In the genomic region with DNA sequence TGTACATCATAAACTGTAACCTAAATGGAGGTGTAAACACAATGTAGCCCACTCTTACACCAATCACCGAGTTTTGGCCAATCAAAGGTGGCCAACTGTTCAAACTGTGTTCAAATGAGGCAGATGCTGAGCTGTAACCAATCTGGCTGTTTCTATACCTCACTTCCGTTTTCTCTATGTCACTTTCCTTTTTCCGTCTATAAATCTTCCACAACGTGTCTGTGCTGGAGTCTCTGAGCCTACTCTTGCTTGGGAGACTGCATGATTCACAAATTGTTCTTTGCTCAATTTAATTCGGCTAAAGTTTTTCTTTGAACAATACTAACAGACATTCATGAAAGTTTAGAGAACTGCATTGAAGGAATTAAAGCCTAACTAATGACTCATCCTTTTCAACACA, we compare ENCODE assay signal across 21 cellular contexts.
DNase-seq lines count a peak whose midpoint lies in the region; ATAC-seq and TF ChIP-seq lines count a peak whose summit lies in the region.
"Had no signal": no experiment of that assay in that cellular context is flagged by ENCODE, and none has a peak within 500 bp of the region (broad histone marks: within the 10 kb centered on the region; RNA-seq: fewer than 3 reads in every experiment).

No MANE protein-coding gene starts in this region.

- H2AFZ ChIP-seq in Karpas-422 (ENCODE audit: low read length) = peak overlapping the region; percentile 54; the same call in 1 of the 2 replicates
- H2AFZ ChIP-seq in neuronal stem cell (ENCODE audit: low read length) = peak overlapping the region; percentile 14

- no peaks in the 10 kb centered on the region for H3K36me3 ChIP-seq in Karpas-422 (ENCODE audit: insufficient read depth, low read length)
- no peaks in the 10 kb centered on the region for H3K36me3 ChIP-seq in neuronal stem cell (replicated peaks in 1 of 2; ENCODE audit: control insufficient read depth in 2 of 2, insufficient read depth in 2 of 2, low read length in 2 of 2)
- H3K36me3 ChIP-seq: Peyer's patch had no signal

- H3K27ac ChIP-seq in Karpas-422 (ENCODE audit: low read length) = no peak overlapping the region
- H3K27ac ChIP-seq in neuronal stem cell (replicated peaks; ENCODE audit: low read length) = no peak overlapping the region
- no peak overlapping the region for H3K27ac ChIP-seq in dorsolateral prefrontal cortex
- H3K27ac ChIP-seq: Peyer's patch had no signal

- no peak overlapping the region for H4K91ac ChIP-seq in neuronal stem cell (ENCODE audit: low read depth, low read length, poor library complexity)

- H3K9me2 ChIP-seq in Karpas-422 (replicated peaks; ENCODE audit: insufficient read depth, low read length) = no peaks in the 10 kb centered on the region

- no peaks in the 10 kb centered on the region for H3K36me3 Mint-ChIP-seq in natural killer cell
- H3K36me3 Mint-ChIP-seq: CD4-positive, CD25-positive, alpha-beta regulatory T cell had no signal

- H3K9ac ChIP-seq in Karpas-422 (ENCODE audit: low read length) (no peak overlapping the region), neuronal stem cell (ENCODE audit: low read depth, low read length, poor library complexity) (no peak overlapping the region)

- no peak overlapping the region for H2BK12ac ChIP-seq in neuronal stem cell (ENCODE audit: low read length)

- H3K27ac Mint-ChIP-seq in natural killer cell = no peak overlapping the region
- H3K27ac Mint-ChIP-seq: CD4-positive, CD25-positive, alpha-beta regulatory T cell had no signal

- H2AK5ac ChIP-seq in neuronal stem cell (ENCODE audit: low read depth, low read length) = no peak overlapping the region

- H2BK15ac ChIP-seq in neuronal stem cell (ENCODE audit: low read length) = no peak overlapping the region

- no peak overlapping the region for H3K23ac ChIP-seq in neuronal stem cell (ENCODE audit: low read depth, low read length, poor library complexity)

- H2BK5ac ChIP-seq in neuronal stem cell (ENCODE audit: low read length) = no peak overlapping the region

- peaks cover 4 to 9% of the 10 kb centered on the region in 2 donors for H3K9me3 Mint-ChIP-seq in natural killer cell

- no peak overlapping the region for H3K4me3 Mint-ChIP-seq in natural killer cell
- H3K4me3 Mint-ChIP-seq: CD4-positive, CD25-positive, alpha-beta regulatory T cell had no signal

- no peak overlapping the region for H3K18ac ChIP-seq in neuronal stem cell (ENCODE audit: low read length)

- H3K4me2 ChIP-seq in Karpas-422 (ENCODE audit: low read depth, low read length, poor library complexity, severe bottlenecking) (no peak overlapping the region), neuronal stem cell (ENCODE audit: insufficient read depth, low read length, poor library complexity, severe bottlenecking) (no peak overlapping the region)

- H4K20me1 ChIP-seq in Karpas-422 (ENCODE audit: insufficient read depth, low read depth, low read length) = no peaks in the 10 kb centered on the region

- H3K14ac ChIP-seq in neuronal stem cell (ENCODE audit: low read length) = no peak overlapping the region

- no CpG with 5 or more reads among the region's 5 CpGs for WGBS in neuronal stem cell (ENCODE audit: extremely low coverage in 2 of 2, insufficient read length in 2 of 2, insufficient replicate concordance in 1 of 2), 2 donors

- H3K27me3 Mint-ChIP-seq in natural killer cell (ENCODE audit: low read depth in 2 of 2) = no peaks in the 10 kb centered on the region
- H3K27me3 Mint-ChIP-seq: CD4-positive, CD25-positive, alpha-beta regulatory T cell had no signal

- H4K8ac ChIP-seq in neuronal stem cell (ENCODE audit: low read depth, low read length) = no peak overlapping the region

- TF ChIP-seq CTCF in fibroblast of villous mesenchyme (IDR thresholded peaks at IDR 0.05; ENCODE audit: insufficient read depth, low read depth, low read length) (no peak), dorsolateral prefrontal cortex (IDR thresholded peaks at IDR 0.05 in 54 of 56, conservative IDR thresholded peaks at IDR 0.05 in 2 of 56; ENCODE audit: low read depth in 1 of 56, partially characterized antibody in 56 of 56) (no peak), natural killer cell (IDR thresholded peaks at IDR 0.05) (no peak)

- H3K4me1 ChIP-seq in Karpas-422 (ENCODE audit: low read length) = no peaks in the 10 kb centered on the region
- H3K4me1 ChIP-seq in neuronal stem cell (ENCODE audit: control insufficient read depth in 2 of 2, insufficient read depth in 1 of 2, low read depth in 1 of 2, low read length in 2 of 2) = peaks cover 0 to 10% of the 10 kb centered on the region in 2 donors
- H3K4me1 ChIP-seq: Caco-2, Peyer's patch had no signal

- ATAC-seq in natural killer cell = no peak

- H3K79me1 ChIP-seq in neuronal stem cell (ENCODE audit: low read depth, low read length) = no peaks in the 10 kb centered on the region

- DNase-seq in COLO829 (ENCODE audit: low spot score) = peak; percentile 21
- no peak for DNase-seq in Karpas-422
- DNase-seq in fibroblast of villous mesenchyme (ENCODE audit: low read depth) = peak; percentile 26
- DNase-seq in neuronal stem cell (ENCODE audit: low spot score) = no peak
- no peak for DNase-seq in globus pallidus (ENCODE audit: low spot score)
- DNase-seq in dorsolateral prefrontal cortex = no peak
- no peak for DNase-seq in natural killer cell
- DNase-seq: AML-193; Caco-2; CD4-positive, CD25-positive, alpha-beta regulatory T cell; GF-D8; IMR-90; Kasumi-1; MM.1S; NCI-H1092 treated with DMSO at 0.1 percent for 48 hours; NCI-H146; NCI-H2029 treated with DMSO at 0.1 percent for 48 hours; NCI-H2171; NCI-H526; Peyer's patch; SW 1271 had no signal

- H3K9me3 ChIP-seq in Karpas-422 (ENCODE audit: low read length) (peaks cover 6% of the 10 kb centered on the region; the same call in 1 of the 2 replicates), neuronal stem cell (replicated peaks in 1 of 2; ENCODE audit: control insufficient read depth in 2 of 2, insufficient read depth in 1 of 2, low read depth in 1 of 2, low read length in 2 of 2) (no peaks in the 10 kb centered on the region)
- H3K9me3 ChIP-seq: Caco-2 had no signal

- no peaks in the 10 kb centered on the region for H3K27me3 ChIP-seq in Karpas-422 (ENCODE audit: low read length)
- no peaks in the 10 kb centered on the region for H3K27me3 ChIP-seq in neuronal stem cell (ENCODE audit: control insufficient read depth in 3 of 3, insufficient read depth in 3 of 3, low read depth in 1 of 3, low read length in 3 of 3)
- H3K27me3 ChIP-seq in dorsolateral prefrontal cortex = no peaks in the 10 kb centered on the region
- H3K27me3 ChIP-seq: Peyer's patch had no signal

- H3K79me2 ChIP-seq in Karpas-422 (ENCODE audit: low read length) = no peaks in the 10 kb centered on the region

- no peak overlapping the region for H2BK120ac ChIP-seq in neuronal stem cell (ENCODE audit: low read depth, low read length)

- intact Hi-C loops in dorsolateral prefrontal cortex (cut with DNase I) (no loop called here), natural killer cell (cut with micrococcal nuclease) (no loop called here)

- H3K4me3 ChIP-seq in Karpas-422 (ENCODE audit: low read length) (no peak overlapping the region), fibroblast of villous mesenchyme (ENCODE audit: low read depth, low read length) (no peak overlapping the region), neuronal stem cell (ENCODE audit: low read length in 2 of 2) (no peak overlapping the region), dorsolateral prefrontal cortex (no peak overlapping the region)
- H3K4me3 ChIP-seq: Peyer's patch had no signal

- no peaks in the 10 kb centered on the region for H3K4me1 Mint-ChIP-seq in natural killer cell
- H3K4me1 Mint-ChIP-seq: CD4-positive, CD25-positive, alpha-beta regulatory T cell had no signal

- H3K4ac ChIP-seq in neuronal stem cell (ENCODE audit: low read length) = no peak overlapping the region

Comparison
In these comparisons a context has a peak if more than half of its experiments do, and no peak if none do; other contexts are left out.
1. DNase-seq: peak in COLO829 (single experiment) and fibroblast of villous mesenchyme (single experiment); none in Karpas-422 (single experiment), neuronal stem cell (single experiment), globus pallidus (single experiment), dorsolateral prefrontal cortex (0 of 10) and natural killer cell (single experiment).